17 cellular contexts compared by ENCODE assay signal in genomic region chr9:89879276-89879675, GRCh38.
DNase-seq lines count a peak whose midpoint lies in the region; ATAC-seq and TF ChIP-seq lines count a peak whose summit lies in the region.
"Had no signal": no experiment of that assay in that cellular context is flagged by ENCODE, and none has a peak within 500 bp of the region (broad histone marks: within the 10 kb centered on the region; RNA-seq: fewer than 3 reads in every experiment).

No MANE protein-coding gene starts in this region.

- H3K36me3 ChIP-seq in right atrium auricular region, result no peaks in the 10 kb centered on the region
- H3K36me3 ChIP-seq in skeletal muscle satellite cell (ENCODE audit: insufficient read depth, low read length), result no peaks in the 10 kb centered on the region
- H3K36me3 ChIP-seq in WERI-Rb-1, result no peaks in the 10 kb centered on the region
- H3K36me3 ChIP-seq: thoracic aorta had no signal

- no peaks in the 10 kb centered on the region for H3K36me3 Mint-ChIP-seq in activated naive CD4-positive, alpha-beta T cell treated with anti-CD3 and anti-CD28 coated beads for 36 hours (ENCODE audit: low read depth)
- H3K36me3 Mint-ChIP-seq in activated T-helper 1 cell treated with anti-CD3 and anti-CD28 coated beads, Interleukin-12 subunit alpha, Interleukin-12 subunit beta, Interleukin-2, Interleukin-4 antibody, amounts not matched to agents 30 ng/mL and 10 ng/mL and 1 ng/mL, durations not matched to agents 14 hours and 24 hours and 36 hours (ENCODE audit: low read depth), result no peaks in the 10 kb centered on the region
- H3K36me3 Mint-ChIP-seq: activated naive CD4-positive, alpha-beta T cell treated with anti-CD3 and anti-CD28 coated beads, Interleukin-2, amount 50 U/mL, for 24 hours; natural killer cell treated with Interleukin-12 subunit alpha and Interleukin-12 subunit beta and Interleukin-15 and Interleukin-18, amount 100 ng/mL, for 72 hours had no signal

- no peaks in the 10 kb centered on the region for H3K9me3 Mint-ChIP-seq in activated naive CD4-positive, alpha-beta T cell treated with anti-CD3 and anti-CD28 coated beads for 36 hours
- no peaks in the 10 kb centered on the region for H3K9me3 Mint-ChIP-seq in activated T-helper 1 cell treated with anti-CD3 and anti-CD28 coated beads, Interleukin-12 subunit alpha, Interleukin-12 subunit beta, Interleukin-2, Interleukin-4 antibody, amounts not matched to agents 30 ng/mL and 10 ng/mL and 1 ng/mL, durations not matched to agents 14 hours and 24 hours and 36 hours
- H3K9me3 Mint-ChIP-seq: activated CD4-positive, alpha-beta T cell treated with anti-CD3 and anti-CD28 coated beads, Interleukin-2, amount 10 ng/mL, durations not matched to agents 7 days and 5 days; activated naive CD4-positive, alpha-beta T cell treated with anti-CD3 and anti-CD28 coated beads, Interleukin-2, amount 50 U/mL, for 24 hours; GM23338; natural killer cell treated with Interleukin-12 subunit alpha and Interleukin-12 subunit beta and Interleukin-15 and Interleukin-18, amount 100 ng/mL, for 72 hours had no signal

- peaks cover 0 to 62% of the 10 kb centered on the region in 2 donors for H3K4me1 ChIP-seq in right atrium auricular region
- H3K4me1 ChIP-seq in skeletal muscle satellite cell (ENCODE audit: control insufficient read depth, insufficient read depth, low read length), result peaks cover 18% of the 10 kb centered on the region

- TF ChIP-seq CTCF in VCaP (conservative IDR thresholded peaks at IDR 0.05), result no peak
- no peak for TF ChIP-seq CTCF in right atrium auricular region (IDR thresholded peaks at IDR 0.05)
- TF ChIP-seq CTCF in WERI-Rb-1 (IDR thresholded peaks at IDR 0.05; ENCODE audit: low read depth, low read length), result no peak

- H3K9ac ChIP-seq in skeletal muscle satellite cell (ENCODE audit: low read depth, low read length), result no peak overlapping the region

- DNase-seq in COR-L47 (lab: John Stamatoyannopoulos, UW) (peak; percentile 23), right atrium auricular region (ENCODE audit: low spot score) (peak; percentile 58), WERI-Rb-1 (no peak)
- DNase-seq in activated naive CD4-positive, alpha-beta T cell treated with anti-CD3 and anti-CD28 coated beads for 36 hours, result no peak
- no peak for DNase-seq in activated T-helper 1 cell treated with anti-CD3 and anti-CD28 coated beads, Interleukin-12 subunit alpha, Interleukin-12 subunit beta, Interleukin-2, Interleukin-4 antibody, amounts not matched to agents 30 ng/mL and 10 ng/mL and 1 ng/mL, durations not matched to agents 14 hours and 24 hours and 36 hours (ENCODE audit: low spot score)
- DNase-seq: activated CD4-positive, alpha-beta T cell treated with anti-CD3 and anti-CD28 coated beads, Interleukin-2, amount 10 ng/mL, durations not matched to agents 7 days and 5 days; cerebellar nuclear complex; KBM-7; kidney; mesendoderm had no signal

- no peaks in the 10 kb centered on the region for H3K4me1 Mint-ChIP-seq in activated naive CD4-positive, alpha-beta T cell treated with anti-CD3 and anti-CD28 coated beads for 36 hours (ENCODE audit: low read depth)
- no peaks in the 10 kb centered on the region for H3K4me1 Mint-ChIP-seq in activated T-helper 1 cell treated with anti-CD3 and anti-CD28 coated beads, Interleukin-12 subunit alpha, Interleukin-12 subunit beta, Interleukin-2, Interleukin-4 antibody, amounts not matched to agents 30 ng/mL and 10 ng/mL and 1 ng/mL, durations not matched to agents 14 hours and 24 hours and 36 hours (ENCODE audit: low read depth)
- H3K4me1 Mint-ChIP-seq: activated CD4-positive, alpha-beta T cell treated with anti-CD3 and anti-CD28 coated beads, Interleukin-2, amount 10 ng/mL, durations not matched to agents 7 days and 5 days; activated naive CD4-positive, alpha-beta T cell treated with anti-CD3 and anti-CD28 coated beads, Interleukin-2, amount 50 U/mL, for 24 hours had no signal

- H3K4me3 ChIP-seq in right atrium auricular region, result no peak overlapping the region
- H3K4me3 ChIP-seq in skeletal muscle satellite cell (ENCODE audit: low read length), result no peak overlapping the region
- no peak overlapping the region for H3K4me3 ChIP-seq in WERI-Rb-1 (ENCODE audit: low read depth, low read length)
- H3K4me3 ChIP-seq: GM23338, thoracic aorta had no signal

- H3K27ac Mint-ChIP-seq in activated naive CD4-positive, alpha-beta T cell treated with anti-CD3 and anti-CD28 coated beads for 36 hours, result no peak overlapping the region
- no peak overlapping the region for H3K27ac Mint-ChIP-seq in activated T-helper 1 cell treated with anti-CD3 and anti-CD28 coated beads, Interleukin-12 subunit alpha, Interleukin-12 subunit beta, Interleukin-2, Interleukin-4 antibody, amounts not matched to agents 30 ng/mL and 10 ng/mL and 1 ng/mL, durations not matched to agents 14 hours and 24 hours and 36 hours
- H3K27ac Mint-ChIP-seq: activated CD4-positive, alpha-beta T cell treated with anti-CD3 and anti-CD28 coated beads, Interleukin-2, amount 10 ng/mL, durations not matched to agents 7 days and 5 days; GM23338; natural killer cell treated with Interleukin-12 subunit alpha and Interleukin-12 subunit beta and Interleukin-15 and Interleukin-18, amount 100 ng/mL, for 72 hours had no signal

- H3K4me3 Mint-ChIP-seq in activated naive CD4-positive, alpha-beta T cell treated with anti-CD3 and anti-CD28 coated beads for 36 hours, result no peak overlapping the region
- H3K4me3 Mint-ChIP-seq in activated T-helper 1 cell treated with anti-CD3 and anti-CD28 coated beads, Interleukin-12 subunit alpha, Interleukin-12 subunit beta, Interleukin-2, Interleukin-4 antibody, amounts not matched to agents 30 ng/mL and 10 ng/mL and 1 ng/mL, durations not matched to agents 14 hours and 24 hours and 36 hours, result no peak overlapping the region
- H3K4me3 Mint-ChIP-seq: activated CD4-positive, alpha-beta T cell treated with anti-CD3 and anti-CD28 coated beads, Interleukin-2, amount 10 ng/mL, durations not matched to agents 7 days and 5 days; activated naive CD4-positive, alpha-beta T cell treated with anti-CD3 and anti-CD28 coated beads, Interleukin-2, amount 50 U/mL, for 24 hours; GM23338; natural killer cell treated with Interleukin-12 subunit alpha and Interleukin-12 subunit beta and Interleukin-15 and Interleukin-18, amount 100 ng/mL, for 72 hours had no signal

- H3K9me3 ChIP-seq in right atrium auricular region, result no peaks in the 10 kb centered on the region
- no peaks in the 10 kb centered on the region for H3K9me3 ChIP-seq in skeletal muscle satellite cell (replicated peaks; ENCODE audit: low read length)
- H3K9me3 ChIP-seq in WERI-Rb-1 (ENCODE audit: severe bottlenecking), result no peaks in the 10 kb centered on the region
- H3K9me3 ChIP-seq: thoracic aorta had no signal

- CTCF ChIA-PET in activated naive CD4-positive, alpha-beta T cell treated with anti-CD3 and anti-CD28 coated beads for 36 hours (lab: Charles Lee), result no interaction called here

- H3K27me3 ChIP-seq in right atrium auricular region (no peaks in the 10 kb centered on the region), skeletal muscle satellite cell (ENCODE audit: control insufficient read depth, insufficient read depth, low read length) (no peaks in the 10 kb centered on the region), WERI-Rb-1 (ENCODE audit: insufficient read depth, low read depth, severe bottlenecking) (no peaks in the 10 kb centered on the region)

- peak overlapping the region; percentile 20 for H3K4me2 ChIP-seq in skeletal muscle satellite cell (ENCODE audit: low read length)
- H3K4me2 ChIP-seq: GM23338 had no signal

- ATAC-seq in HG03108 (IDR thresholded peaks at IDR 0.05; ENCODE audit: unreplicated experiment), result no peak
- ATAC-seq: GM23338; natural killer cell treated with Interleukin-12 subunit alpha and Interleukin-12 subunit beta and Interleukin-15 and Interleukin-18, amount 100 ng/mL, for 72 hours had no signal

- H3K27ac ChIP-seq in VCaP, result peak overlapping the region; percentile 45
- H3K27ac ChIP-seq in right atrium auricular region, result peak overlapping the region; percentile 63 to 97
- no peak overlapping the region for H3K27ac ChIP-seq in WERI-Rb-1
- H3K27ac ChIP-seq: thoracic aorta had no signal

- no peaks in the 10 kb centered on the region for H3K27me3 Mint-ChIP-seq in activated naive CD4-positive, alpha-beta T cell treated with anti-CD3 and anti-CD28 coated beads for 36 hours (ENCODE audit: low read depth)
- peaks cover 4% of the 10 kb centered on the region for H3K27me3 Mint-ChIP-seq in activated T-helper 1 cell treated with anti-CD3 and anti-CD28 coated beads, Interleukin-12 subunit alpha, Interleukin-12 subunit beta, Interleukin-2, Interleukin-4 antibody, amounts not matched to agents 30 ng/mL and 10 ng/mL and 1 ng/mL, durations not matched to agents 14 hours and 24 hours and 36 hours (ENCODE audit: insufficient read depth)
- H3K27me3 Mint-ChIP-seq: activated CD4-positive, alpha-beta T cell treated with anti-CD3 and anti-CD28 coated beads, Interleukin-2, amount 10 ng/mL, durations not matched to agents 7 days and 5 days; activated naive CD4-positive, alpha-beta T cell treated with anti-CD3 and anti-CD28 coated beads, Interleukin-2, amount 50 U/mL, for 24 hours; natural killer cell treated with Interleukin-12 subunit alpha and Interleukin-12 subunit beta and Interleukin-15 and Interleukin-18, amount 100 ng/mL, for 72 hours had no signal

- intact Hi-C loops in activated naive CD4-positive, alpha-beta T cell treated with anti-CD3 and anti-CD28 coated beads for 36 hours (cut with micrococcal nuclease), result loop anchor here (5.0 kb wide), 1 partner anchor 277 kb away; no protein-coding TSS in a partner anchor
- intact Hi-C loops in activated T-helper 1 cell treated with anti-CD3 and anti-CD28 coated beads, Interleukin-12 subunit alpha, Interleukin-12 subunit beta, Interleukin-2, Interleukin-4 antibody, amounts not matched to agents 30 ng/mL and 10 ng/mL and 1 ng/mL, durations not matched to agents 14 hours and 24 hours and 36 hours (cut with micrococcal nuclease), result no loop called here

Comparison
In these comparisons a context has a peak if more than half of its experiments do, and no peak if none do; other contexts are left out.
1. DNase-seq: peak in COR-L47 (single experiment) and right atrium auricular region (single experiment); none in activated naive CD4-positive, alpha-beta T cell treated with anti-CD3 and anti-CD28 coated beads for 36 hours (single experiment), WERI-Rb-1 (single experiment) and activated T-helper 1 cell treated with anti-CD3 and anti-CD28 coated beads, Interleukin-12 subunit alpha, Interleukin-12 subunit beta, Interleukin-2, Interleukin-4 antibody, amounts not matched to agents 30 ng/mL and 10 ng/mL and 1 ng/mL, durations not matched to agents 14 hours and 24 hours and 36 hours (single experiment).